36 cellular contexts compared by ENCODE assay signal in the genomic region with DNA sequence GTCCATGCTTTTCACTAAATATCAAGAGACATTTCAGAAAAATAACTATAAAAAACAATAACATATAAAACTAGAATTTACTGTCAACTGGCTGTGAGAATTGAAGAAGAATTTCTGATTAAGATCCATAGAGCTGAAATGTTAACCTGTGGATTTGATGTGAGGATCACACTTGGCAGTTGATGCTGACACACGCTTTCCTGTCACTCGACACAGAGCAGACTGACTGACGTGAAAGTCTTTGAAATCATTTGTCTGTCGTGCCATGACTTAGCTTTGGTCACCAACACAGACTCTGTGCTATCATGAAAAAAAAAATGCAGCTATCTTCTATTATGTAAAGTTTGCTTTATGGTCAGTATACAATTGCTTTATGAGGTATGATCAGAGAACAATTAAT.
DNase-seq lines count a peak whose midpoint lies in the region; ATAC-seq, FAIRE-seq and TF ChIP-seq lines count a peak whose summit lies in the region.
"Had no signal": no experiment of that assay in that cellular context is flagged by ENCODE, and none has a peak within 500 bp of the region (broad histone marks: within the 10 kb centered on the region; RNA-seq: fewer than 3 reads in every experiment).

No MANE protein-coding gene starts in this region.

- H3K4me2 ChIP-seq in neural cell (ENCODE audit: low read length) (no peak overlapping the region), osteoblast (ENCODE audit: insufficient read depth, low read length) (no peak overlapping the region)
- H3K4me2 ChIP-seq: A549; BLaER1; BLaER1 treated with 17β-estradiol and CSF1 and Interleukin-3, amounts not matched to agents 10 nM and 100 nM had no signal

- H3K4me3 Mint-ChIP-seq in HFFc6 (no peak overlapping the region), nephron progenitor cell (no peak overlapping the region)
- H3K4me3 Mint-ChIP-seq: B cell; CD14-positive monocyte; CD4-positive, alpha-beta memory T cell; CD4-positive, alpha-beta T cell; CD4-positive, CD25-positive, alpha-beta regulatory T cell; CD8-positive, alpha-beta memory T cell; CD8-positive, alpha-beta T cell had no signal

- no peak overlapping the region for H3K9ac ChIP-seq in neural cell (ENCODE audit: low read length)
- H3K9ac ChIP-seq: BLaER1; BLaER1 treated with 17β-estradiol and CSF1 and Interleukin-3, amounts not matched to agents 10 nM and 100 nM had no signal

- H3K27me3 ChIP-seq in neural cell (ENCODE audit: insufficient read depth, low read depth, low read length) (no peaks in the 10 kb centered on the region), osteoblast (ENCODE audit: insufficient read depth, low read length) (no peaks in the 10 kb centered on the region)
- H3K27me3 ChIP-seq: BE2C; BLaER1; BLaER1 treated with 17β-estradiol and CSF1 and Interleukin-3, amounts not matched to agents 10 nM and 100 nM had no signal

- no peak for ATAC-seq in GM18909 (IDR thresholded peaks at IDR 0.05; ENCODE audit: poor library complexity, unreplicated experiment)
- ATAC-seq in GM21360 (IDR thresholded peaks at IDR 0.05; ENCODE audit: unreplicated experiment), result no peak
- no peak for ATAC-seq in GM21737 (IDR thresholded peaks at IDR 0.05; ENCODE audit: unreplicated experiment)
- ATAC-seq: A549; CD8-positive, alpha-beta T cell had no signal

- FAIRE-seq in D721Med (lab: Jason Lieb, UNC), result peak; percentile 83
- FAIRE-seq: A204.1, A549 had no signal

- H3K4me1 Mint-ChIP-seq in HFFc6 (ENCODE audit: low read depth) (peaks cover 82% of the 10 kb centered on the region), nephron progenitor cell (peaks cover 6% of the 10 kb centered on the region)
- H3K4me1 Mint-ChIP-seq: B cell; CD4-positive, alpha-beta memory T cell; CD4-positive, CD25-positive, alpha-beta regulatory T cell; CD8-positive, alpha-beta memory T cell had no signal

- peak; percentile 84 for TF ChIP-seq EP300 in neural cell (conservative IDR thresholded peaks at IDR 0.05; ENCODE audit: poor library complexity, severe bottlenecking)

- H2AFZ ChIP-seq in neural cell (ENCODE audit: low read depth, low read length) (no peak overlapping the region), osteoblast (ENCODE audit: low read length) (peak overlapping the region; percentile 53)

- H3K4me1 ChIP-seq in osteoblast (ENCODE audit: insufficient read depth, low read length), result no peaks in the 10 kb centered on the region
- H3K4me1 ChIP-seq: A549, BE2C, Caco-2 had no signal

- H3K27ac ChIP-seq in neural cell (ENCODE audit: low read length) (no peak overlapping the region), osteoblast (ENCODE audit: low read depth, low read length) (no peak overlapping the region)
- H3K27ac ChIP-seq: 22Rv1; A549; BLaER1; BLaER1 treated with 17β-estradiol and CSF1 and Interleukin-3, amounts not matched to agents 10 nM and 100 nM; C4-2B had no signal

- no peak overlapping the region for H3K4me3 ChIP-seq in neural cell (ENCODE audit: low read length)
- no peak overlapping the region for H3K4me3 ChIP-seq in osteoblast (ENCODE audit: insufficient read depth, low read length)
- H3K4me3 ChIP-seq: A549; BLaER1; BLaER1 treated with 17β-estradiol and CSF1 and Interleukin-3, amounts not matched to agents 10 nM and 100 nM had no signal

- no peaks in the 10 kb centered on the region for H3K36me3 Mint-ChIP-seq in HFFc6 (ENCODE audit: low read depth)
- no peaks in the 10 kb centered on the region for H3K36me3 Mint-ChIP-seq in nephron progenitor cell (ENCODE audit: low read depth)
- H3K36me3 Mint-ChIP-seq: CD14-positive monocyte; CD4-positive, alpha-beta memory T cell; CD4-positive, CD25-positive, alpha-beta regulatory T cell; CD8-positive, alpha-beta memory T cell; CD8-positive, alpha-beta T cell had no signal

- H3K27me3 Mint-ChIP-seq in HFFc6 (ENCODE audit: insufficient read depth), result peaks cover 1% of the 10 kb centered on the region; the same call in 1 of the 2 replicates
- peaks cover 3% of the 10 kb centered on the region for H3K27me3 Mint-ChIP-seq in nephron progenitor cell (ENCODE audit: low read depth, poor library complexity)
- H3K27me3 Mint-ChIP-seq: B cell; CD4-positive, alpha-beta memory T cell; CD4-positive, alpha-beta T cell; CD4-positive, CD25-positive, alpha-beta regulatory T cell; CD8-positive, alpha-beta memory T cell had no signal

- H3K9me3 Mint-ChIP-seq in HFFc6 (no peaks in the 10 kb centered on the region), nephron progenitor cell (no peaks in the 10 kb centered on the region)

- H3K9me3 ChIP-seq in neural cell (ENCODE audit: low read length) (no peaks in the 10 kb centered on the region), osteoblast (ENCODE audit: low read depth, low read length) (no peaks in the 10 kb centered on the region)
- H3K9me3 ChIP-seq: A549; BE2C; BLaER1; BLaER1 treated with 17β-estradiol and CSF1 and Interleukin-3, amounts not matched to agents 10 nM and 100 nM; Caco-2 had no signal

- H4K20me1 ChIP-seq in neural cell (ENCODE audit: insufficient read depth) (no peaks in the 10 kb centered on the region), osteoblast (ENCODE audit: insufficient read depth, low read length) (no peaks in the 10 kb centered on the region)
- H4K20me1 ChIP-seq: BLaER1; BLaER1 treated with 17β-estradiol and CSF1 and Interleukin-3, amounts not matched to agents 10 nM and 100 nM had no signal

- H3K9me2 ChIP-seq in neural cell (ENCODE audit: insufficient read depth, low read length), result no peaks in the 10 kb centered on the region

- H3K79me2 ChIP-seq in neural cell (replicated peaks; ENCODE audit: insufficient read depth, low read length) (no peaks in the 10 kb centered on the region), osteoblast (ENCODE audit: insufficient read depth, low read length) (no peaks in the 10 kb centered on the region)

- no peak for DNase-seq in D721Med (ENCODE audit: insufficient read length, low spot score)
- no peak for DNase-seq in HFFc6
- no peak for DNase-seq in osteoblast (ENCODE audit: insufficient read length, low spot score, missing footprints)
- no peak for DNase-seq in nephron progenitor cell
- DNase-seq: 8988T; ACHN; AML-193; BE2C; C1 segment of cervical spinal cord; Caco-2; Calu3; CD4-positive, alpha-beta memory T cell; CD4-positive, alpha-beta T cell; CD4-positive, CD25-positive, alpha-beta regulatory T cell; CD8-positive, alpha-beta memory T cell; CD8-positive, alpha-beta T cell; COR-L47; DMS 273 treated with DMSO at 0.1 percent for 48 hours; DMS153; DMS53; DMS79; DMS79 treated with DMSO at 0.1 percent for 48 hours; DND-41; EL had no signal

- no peaks in the 10 kb centered on the region for H3F3A ChIP-seq in neural cell (ENCODE audit: insufficient read depth, low read length, poor library complexity, severe bottlenecking)

- no peaks in the 10 kb centered on the region for H3K36me3 ChIP-seq in neural cell (ENCODE audit: insufficient read depth, low read length)
- no peaks in the 10 kb centered on the region for H3K36me3 ChIP-seq in osteoblast (ENCODE audit: insufficient read depth, low read length)
- H3K36me3 ChIP-seq: BE2C; BLaER1; BLaER1 treated with 17β-estradiol and CSF1 and Interleukin-3, amounts not matched to agents 10 nM and 100 nM had no signal

- TF ChIP-seq CTCF in D721Med (IDR thresholded peaks at IDR 0.05; ENCODE audit: insufficient read depth, missing control alignments) (no peak), HFFc6 (IDR thresholded peaks at IDR 0.05) (no peak), neural cell (IDR thresholded peaks at IDR 0.05; ENCODE audit: poor library complexity, severe bottlenecking) (no peak), osteoblast (IDR thresholded peaks at IDR 0.05; ENCODE audit: extremely low read depth, low read depth, low read length) (no peak), nephron progenitor cell (IDR thresholded peaks at IDR 0.05) (no peak)

- H3K27ac Mint-ChIP-seq in HFFc6, result peak overlapping the region; percentile 26; the same call in 1 of the 2 replicates
- no peak overlapping the region for H3K27ac Mint-ChIP-seq in nephron progenitor cell
- H3K27ac Mint-ChIP-seq: B cell; CD14-positive monocyte; CD4-positive, alpha-beta memory T cell; CD4-positive, alpha-beta T cell; CD4-positive, CD25-positive, alpha-beta regulatory T cell; CD8-positive, alpha-beta T cell had no signal

- TF ChIP-seq RAD21 in neural cell (conservative IDR thresholded peaks at IDR 0.05), result no peak

TF ChIP-seq in neural cell, 6 proteins besides CTCF, POLR2A, EP300 and RAD21:
- TF ChIP-seq POLR2AphosphoS5 (IDR thresholded peaks at IDR 0.05) (peak; percentile 64), SMC3 (conservative IDR thresholded peaks at IDR 0.05; ENCODE audit: poor library complexity) (no peak)
TF ChIP-seq in neural cell: peak in this region for 1.
